1 cellular context compared by ENCODE assay signal in genomic region chr10:46024948-46025347, GRCh38.
TF ChIP-seq lines count a peak whose summit lies in the region.

No MANE protein-coding gene starts in this region.

TF ChIP-seq in HEK293, 187 proteins besides CTCF, POLR2A, EP300 and RAD21 (continued from another document):
- TF ChIP-seq ZIC2 (tag by site-specific recombination; IDR thresholded peaks at IDR 0.05), result peak; percentile 19; the same call in 1 of the 2 replicates
- no peak for TF ChIP-seq KLF17 (tag by site-specific recombination; IDR thresholded peaks at IDR 0.05)
- TF ChIP-seq GLIS1 (tag by site-specific recombination; IDR thresholded peaks at IDR 0.05), result peak; percentile 35; the same call in 1 of the 2 replicates
- no peak for TF ChIP-seq ZNF623 (tag by site-specific recombination; IDR thresholded peaks at IDR 0.05)
TF ChIP-seq in HEK293: peak in this region for 3.
